In genomic region chr20:44773070-44773829, GRCh38 we compare ENCODE assay signal across 24 cellular contexts. TPM values are rescaled to one million over a fixed set of nuclear protein-coding genes. Genes with fewer than 3 reads are reported as not detected.
DNase-seq lines count a peak whose midpoint lies in the region; ATAC-seq, FAIRE-seq and TF ChIP-seq lines count a peak whose summit lies in the region.
"Had no signal": no experiment of that assay in that cellular context is flagged by ENCODE, and none has a peak within 500 bp of the region (broad histone marks: within the 10 kb centered on the region; RNA-seq: fewer than 3 reads in every experiment).

No MANE protein-coding gene starts in this region.

- H3K4me1 ChIP-seq in iPS-15b (ENCODE audit: control insufficient read depth, insufficient read depth, low read length) (peaks cover 2% of the 10 kb centered on the region), foreskin keratinocyte (peaks cover 3% of the 10 kb centered on the region), SJCRH30 (no peaks in the 10 kb centered on the region)

- H3K27ac ChIP-seq in foreskin keratinocyte (no peak overlapping the region), SJCRH30 (no peak overlapping the region)
- H3K27ac ChIP-seq: 22Rv1; BLaER1 treated with 17β-estradiol and CSF1 and Interleukin-3, amounts not matched to agents 10 nM and 100 nM; GM23248 had no signal

- peak overlapping the region; percentile 47 for H3K9ac ChIP-seq in iPS-15b (ENCODE audit: low read depth, low read length)
- H3K9ac ChIP-seq: BLaER1 treated with 17β-estradiol and CSF1 and Interleukin-3, amounts not matched to agents 10 nM and 100 nM; GM23248 had no signal

- DNase-seq in NCI-H1417 (lab: John Stamatoyannopoulos, UW) (peak in 2 of 3 experiments; percentile 64 to 67), NCI-H1417 treated with DMSO at 0.1 percent for 48 hours (lab: John Stamatoyannopoulos, UW) (no peak), NCI-H69 (lab: John Stamatoyannopoulos, UW) (peak; percentile 57), foreskin keratinocyte (no peak), cortex of kidney (lab: John Stamatoyannopoulos, UW) (no peak), SJCRH30 (no peak), urothelium cell line (ENCODE audit: low spot score) (no peak)
- DNase-seq: ACHN; CD4-positive, alpha-beta memory T cell; DMS153; GM23248; Karpas-422; NCI-H1436; NCI-H187 treated with DMSO at 0.1 percent for 48 hours; NCI-H2227 treated with DMSO at 0.1 percent for 48 hours; NCI-H524 treated with DMSO at 0.1 percent for 48 hours; OCI-M1 had no signal

- no peaks in the 10 kb centered on the region for H3K9me3 ChIP-seq in iPS-15b (ENCODE audit: control insufficient read depth, insufficient read depth, low read length)
- no peaks in the 10 kb centered on the region for H3K9me3 ChIP-seq in SJCRH30 (replicated peaks)
- H3K9me3 ChIP-seq: BLaER1 treated with 17β-estradiol and CSF1 and Interleukin-3, amounts not matched to agents 10 nM and 100 nM had no signal

- H3K4me3 ChIP-seq in iPS-15b (ENCODE audit: low read depth, low read length), result no peak overlapping the region
- no peak overlapping the region for H3K4me3 ChIP-seq in SJCRH30
- H3K4me3 ChIP-seq: BLaER1 treated with 17β-estradiol and CSF1 and Interleukin-3, amounts not matched to agents 10 nM and 100 nM; GM23248 had no signal

- no peak for TF ChIP-seq CTCF in foreskin keratinocyte (conservative IDR thresholded peaks at IDR 0.05)

- no peak for ATAC-seq in foreskin keratinocyte
- ATAC-seq: Right ventricle myocardium inferior had no signal

- H3K27me3 ChIP-seq in iPS-15b (ENCODE audit: control insufficient read depth, insufficient read depth, low read length) (no peaks in the 10 kb centered on the region), foreskin keratinocyte (peaks cover 20% of the 10 kb centered on the region), SJCRH30 (peaks cover 13% of the 10 kb centered on the region; the same call in 1 of the 2 replicates)

- no peak for FAIRE-seq in urothelium cell line (lab: Jason Lieb, UNC)
- FAIRE-seq: GM12892, RCC 7860 had no signal

- H3K36me3 ChIP-seq in iPS-15b (ENCODE audit: control insufficient read depth, insufficient read depth, low read length) (no peaks in the 10 kb centered on the region), SJCRH30 (no peaks in the 10 kb centered on the region)
- H3K36me3 ChIP-seq: BLaER1 treated with 17β-estradiol and CSF1 and Interleukin-3, amounts not matched to agents 10 nM and 100 nM had no signal

RNA-seq across cellular contexts. Expression of gene KCNK15, which starts 27.6 kb away (rescaled TPM):
- not detected in 2 replicates for total RNA-seq in foreskin keratinocyte
- 0.01 TPM in 1 of 2 replicates, not detected in the other for polyA plus RNA-seq in foreskin keratinocyte
- not detected in 2 replicates for total RNA-seq in SJCRH30 (2014; rRNA removed; shearing (Covaris generic))
- total RNA-seq: CD4-positive, alpha-beta memory T cell; M059J had no signal
- polyA plus RNA-seq: CD4-positive, alpha-beta memory T cell had no signal

RNA-seq across cellular contexts. Expression of gene RIMS4, which starts 37.1 kb away (rescaled TPM):
- total RNA-seq in foreskin keratinocyte, result not detected in 2 replicates
- polyA plus RNA-seq in foreskin keratinocyte, result not detected in 2 replicates
- not detected in 2 replicates for total RNA-seq in SJCRH30 (2014; rRNA removed; shearing (Covaris generic))
- total RNA-seq: CD4-positive, alpha-beta memory T cell; Right ventricle myocardium inferior had no signal
- polyA plus RNA-seq: CD4-positive, alpha-beta memory T cell; GM23248 had no signal

RNA-seq across cellular contexts. Expression of gene CCN5, which starts 58.1 kb away (rescaled TPM):
- total RNA-seq in foreskin keratinocyte, result not detected in 2 replicates
- not detected in 2 replicates for polyA plus RNA-seq in foreskin keratinocyte
- total RNA-seq in SJCRH30 (2014; rRNA removed; shearing (Covaris generic)), result not detected in 2 replicates
- total RNA-seq: CD4-positive, alpha-beta memory T cell had no signal
- polyA plus RNA-seq: CD4-positive, alpha-beta memory T cell had no signal

Comparison
In these comparisons a context has a peak if more than half of its experiments do, and no peak if none do; other contexts are left out.
1. DNase-seq: peak in NCI-H1417 (2 of 3) and NCI-H69 (single experiment); none in NCI-H1417 treated with DMSO at 0.1 percent for 48 hours (single experiment), foreskin keratinocyte (0 of 2), cortex of kidney (single experiment), SJCRH30 (0 of 2) and urothelium cell line (single experiment).